In genomic region chr9:122228906-122229837, GRCh38 we compare ENCODE assay signal across 9 cellular contexts. TPM values are rescaled to one million over a fixed set of nuclear protein-coding genes. Genes with fewer than 3 reads are reported as not detected.
DNase-seq lines count a peak whose midpoint lies in the region; ATAC-seq and TF ChIP-seq lines count a peak whose summit lies in the region.
"Had no signal": no experiment of that assay in that cellular context is flagged by ENCODE, and none has a peak within 500 bp of the region (broad histone marks: within the 10 kb centered on the region; RNA-seq: fewer than 3 reads in every experiment).

TSS of gene LHX6 (minus strand) at chr9:122228957. CDS start at chr9:122228740, 217 bp downstream.

- peak; percentile 35 for DNase-seq in HK-2 (ENCODE audit: unreplicated experiment)
- no peak for DNase-seq in activated CD8-positive, alpha-beta T cell treated with anti-CD3 and anti-CD28 coated beads for 36 hours
- DNase-seq in right cardiac atrium = peak in 2 of 3 donors; percentile 47 to 70
- no peak for DNase-seq in spleen
- no peak for DNase-seq in globus pallidus (ENCODE audit: low spot score)
- DNase-seq in NCI-H774 (lab: John Stamatoyannopoulos, UW) = no peak
- DNase-seq: right lobe of liver had no signal

- peaks cover 27% of the 10 kb centered on the region for H3K27me3 Mint-ChIP-seq in activated CD8-positive, alpha-beta T cell treated with anti-CD3 and anti-CD28 coated beads for 36 hours

- peak; percentile 27 for ATAC-seq in activated CD8-positive, alpha-beta T cell treated with anti-CD3 and anti-CD28 coated beads for 36 hours
- ATAC-seq in right cardiac atrium (peak in 1 of 2 donors; percentile 65), HG02588 (IDR thresholded peaks at IDR 0.05; ENCODE audit: unreplicated experiment) (no peak), GM18520 (IDR thresholded peaks at IDR 0.05; ENCODE audit: unreplicated experiment) (no peak)

- H3K4me1 ChIP-seq in right cardiac atrium (ENCODE audit: control insufficient read depth, insufficient read depth, low read length) (no peaks in the 10 kb centered on the region), spleen (peaks cover 4 to 36% (median 22%) of the 10 kb centered on the region in 6 donors)

- CTCF ChIA-PET in activated CD8-positive, alpha-beta T cell treated with anti-CD3 and anti-CD28 coated beads for 36 hours (lab: Charles Lee) = no interaction called here

- 12% methylated on average over 29 of the region's 29 CpGs for WGBS in right cardiac atrium
- 30 to 39% (median 32%) methylated on average over 22 to 29 of the region's 29 CpGs for WGBS in spleen, 5 donors

- H3K4me3 ChIP-seq in right cardiac atrium (ENCODE audit: low read length) (peak within 1 kb of the TSS; percentile 36), spleen (peak within 1 kb of the TSS; percentile 27 to 68 (median 40))

- no peaks in the 10 kb centered on the region for H3K9me3 Mint-ChIP-seq in activated CD8-positive, alpha-beta T cell treated with anti-CD3 and anti-CD28 coated beads for 36 hours

- H3K36me3 Mint-ChIP-seq in activated CD8-positive, alpha-beta T cell treated with anti-CD3 and anti-CD28 coated beads for 36 hours (ENCODE audit: low read depth) = no peaks in the 10 kb centered on the region

- no peak within 1 kb of the TSS for H3K27ac ChIP-seq in right cardiac atrium (ENCODE audit: low read length)
- H3K27ac ChIP-seq in spleen = no peak within 1 kb of the TSS
- H3K27ac ChIP-seq: right lobe of liver had no signal

- TF ChIP-seq POLR2A in spleen (IDR thresholded peaks at IDR 0.05) = no peak

- H3K9me3 ChIP-seq in right cardiac atrium (ENCODE audit: control insufficient read depth, low read length) = no peaks in the 10 kb centered on the region
- H3K9me3 ChIP-seq in spleen = no peaks in the 10 kb centered on the region
- H3K9me3 ChIP-seq: right lobe of liver had no signal

- POLR2A ChIA-PET in activated CD8-positive, alpha-beta T cell treated with anti-CD3 and anti-CD28 coated beads for 36 hours (lab: Charles Lee) = no interaction called here

- H3K27ac Mint-ChIP-seq in activated CD8-positive, alpha-beta T cell treated with anti-CD3 and anti-CD28 coated beads for 36 hours = no peak within 1 kb of the TSS

- no peaks in the 10 kb centered on the region for H3K27me3 ChIP-seq in right cardiac atrium (ENCODE audit: control insufficient read depth, insufficient read depth)
- H3K27me3 ChIP-seq in spleen (replicated peaks in 1 of 7) = peaks cover 4 to 83% (median 48%) of the 10 kb centered on the region in 7 donors

- peak within 1 kb of the TSS; percentile 19 for H3K4me3 Mint-ChIP-seq in activated CD8-positive, alpha-beta T cell treated with anti-CD3 and anti-CD28 coated beads for 36 hours

- intact Hi-C loops in activated CD8-positive, alpha-beta T cell treated with anti-CD3 and anti-CD28 coated beads for 36 hours (cut with micrococcal nuclease) = no loop called here
- intact Hi-C loops in right cardiac atrium (cut with DNase I) (no loop called here), spleen (cut with DNase I; ENCODE audit: low total_unique reads) (no loop called here)

- no peaks in the 10 kb centered on the region for H3K36me3 ChIP-seq in spleen
- H3K36me3 ChIP-seq: right lobe of liver had no signal

- no peak for TF ChIP-seq CTCF in activated CD8-positive, alpha-beta T cell treated with anti-CD3 and anti-CD28 coated beads for 36 hours (IDR thresholded peaks at IDR 0.05)
- TF ChIP-seq CTCF in spleen (IDR thresholded peaks at IDR 0.05 in 8 of 11, conservative IDR thresholded peaks at IDR 0.05 in 3 of 11) = no peak

- H3K4me1 Mint-ChIP-seq in activated CD8-positive, alpha-beta T cell treated with anti-CD3 and anti-CD28 coated beads for 36 hours (ENCODE audit: low read depth) = peaks cover 2% of the 10 kb centered on the region

RNA-seq across cellular contexts. Expression of gene LHX6, which starts in this region (rescaled TPM):
- total RNA-seq in activated CD8-positive, alpha-beta T cell treated with anti-CD3 and anti-CD28 coated beads for 36 hours = under 1 TPM; 0.07 to 0.22 TPM
- total RNA-seq in right cardiac atrium (1 to 10 TPM; 1.2 to 6.4 (median 1.8) TPM), spleen (1 to 10 TPM in 1 of 7 donors, under 1 TPM in 3, not detected in 3; 0.40 to 1.3 (median 0.46) TPM)
- polyA plus RNA-seq in right cardiac atrium (2.9 TPM), spleen (under 1 TPM; 0.04 to 0.12 (median 0.10) TPM)

Comparison
In these comparisons a context has a peak if more than half of its experiments do, and no peak if none do; other contexts are left out.
1. Peak in ATAC-seq in activated CD8-positive, alpha-beta T cell treated with anti-CD3 and anti-CD28 coated beads for 36 hours; RNA of the gene not detected or under 1 TPM.
2. DNase-seq: peak in HK-2 (single experiment) and right cardiac atrium (2 of 3); none in activated CD8-positive, alpha-beta T cell treated with anti-CD3 and anti-CD28 coated beads for 36 hours (single experiment), spleen (single experiment), globus pallidus (single experiment) and NCI-H774 (single experiment).